2 cellular contexts compared by ENCODE assay signal in genomic region chr4:182842991-182843390, GRCh38.
TF ChIP-seq lines count a peak whose summit lies in the region.

No MANE protein-coding gene starts in this region.

TF ChIP-seq in GM23338, 12 proteins besides CTCF, POLR2A, EP300 and RAD21 (continued from another document):
- TF ChIP-seq REST (IDR thresholded peaks at IDR 0.05; ENCODE audit: unreplicated experiment): no peak
- no peak for TF ChIP-seq NANOG (IDR thresholded peaks at IDR 0.05; ENCODE audit: borderline replicate concordance)
- TF ChIP-seq CREB1 (CRISPR knock-in tag; IDR thresholded peaks at IDR 0.05; ENCODE audit: low read depth): no peak
- TF ChIP-seq EZH2 (IDR thresholded peaks at IDR 0.05; ENCODE audit: low read depth, unreplicated experiment): no peak
- no peak for TF ChIP-seq ZNF114 (CRISPR knock-in tag; IDR thresholded peaks at IDR 0.05)
- no peak for TF ChIP-seq ZNF462 (CRISPR knock-in tag; IDR thresholded peaks at IDR 0.05)
- TF ChIP-seq STAT1 (IDR thresholded peaks at IDR 0.05; ENCODE audit: unreplicated experiment): no peak

TF ChIP-seq in WTC11, 78 proteins besides CTCF, POLR2A, EP300 and RAD21 (continued from another document):
- TF ChIP-seq ATF2 (CRISPR knock-in tag; IDR thresholded peaks at IDR 0.05; ENCODE audit: borderline replicate concordance, low read depth) (no peak), RELA (CRISPR knock-in tag; IDR thresholded peaks at IDR 0.05; ENCODE audit: borderline replicate concordance) (no peak)
